Comparison of ENCODE assay signal across 1 cellular context in the genomic region with DNA sequence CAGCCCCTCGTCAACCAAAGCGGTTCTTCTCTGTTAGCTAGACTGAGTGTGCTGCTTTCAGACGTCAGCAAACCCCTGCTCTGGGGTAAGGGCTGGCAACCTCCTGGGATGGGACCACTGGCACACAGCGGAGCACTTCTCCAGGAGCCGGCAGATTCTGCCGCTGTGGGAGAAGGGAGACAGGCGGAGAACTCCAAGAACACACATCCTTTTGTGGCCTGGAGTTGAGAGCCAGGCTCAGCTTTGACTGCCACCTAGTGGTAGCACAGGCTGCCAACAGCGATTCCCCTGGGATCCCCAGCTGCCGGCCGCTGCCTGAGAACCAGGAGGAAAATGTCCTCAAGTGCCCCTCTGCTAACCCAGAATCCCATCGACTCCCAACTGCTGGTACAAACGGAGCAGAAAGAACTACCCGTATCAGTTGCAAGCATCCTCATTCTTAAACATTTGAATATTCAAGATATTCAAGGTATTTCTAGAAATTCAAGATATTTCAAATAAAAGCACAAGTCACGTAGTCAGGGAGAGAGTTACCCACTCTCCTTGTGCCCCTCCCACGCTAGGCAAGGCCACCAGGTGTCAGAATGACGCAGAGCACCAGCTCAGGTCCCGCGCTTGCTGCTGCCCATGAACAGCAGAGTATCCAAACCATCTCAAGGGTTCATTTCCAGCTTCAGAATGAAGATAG.
TF ChIP-seq lines count a peak whose summit lies in the region.

No MANE protein-coding gene starts in this region.

TF ChIP-seq in HepG2, 621 proteins besides CTCF, POLR2A, EP300 and RAD21 (continued from another document and continues in another):
- no peak for TF ChIP-seq ZNF776 (CRISPR knock-in tag; IDR thresholded peaks at IDR 0.05)
- TF ChIP-seq KMT2B (CRISPR knock-in tag; IDR thresholded peaks at IDR 0.05): no peak
- TF ChIP-seq ZNF124 (CRISPR knock-in tag; IDR thresholded peaks at IDR 0.05): no peak
- no peak for TF ChIP-seq ETS1 (CRISPR knock-in tag; IDR thresholded peaks at IDR 0.05)
- no peak for TF ChIP-seq ZNF331 (CRISPR knock-in tag; IDR thresholded peaks at IDR 0.05)
- TF ChIP-seq ELF1 (CRISPR knock-in tag; IDR thresholded peaks at IDR 0.05): no peak
- TF ChIP-seq NCOA5 (CRISPR knock-in tag; IDR thresholded peaks at IDR 0.05): no peak
- no peak for TF ChIP-seq MZF1 (CRISPR knock-in tag; IDR thresholded peaks at IDR 0.05; ENCODE audit: borderline replicate concordance)
- TF ChIP-seq ATF4 (CRISPR knock-in tag; IDR thresholded peaks at IDR 0.05): no peak
- no peak for TF ChIP-seq HMG20A (CRISPR knock-in tag; IDR thresholded peaks at IDR 0.05; ENCODE audit: borderline replicate concordance)
- TF ChIP-seq ZNF503 (CRISPR knock-in tag; IDR thresholded peaks at IDR 0.05): 0 out of 2 replicates have a peak, but pooled peaks have one; percentile 20
- TF ChIP-seq ZNF513 (CRISPR knock-in tag; conservative IDR thresholded peaks at IDR 0.05): no peak
- no peak for TF ChIP-seq ZNF234 (CRISPR knock-in tag; conservative IDR thresholded peaks at IDR 0.05)
- TF ChIP-seq, protein P1, sequence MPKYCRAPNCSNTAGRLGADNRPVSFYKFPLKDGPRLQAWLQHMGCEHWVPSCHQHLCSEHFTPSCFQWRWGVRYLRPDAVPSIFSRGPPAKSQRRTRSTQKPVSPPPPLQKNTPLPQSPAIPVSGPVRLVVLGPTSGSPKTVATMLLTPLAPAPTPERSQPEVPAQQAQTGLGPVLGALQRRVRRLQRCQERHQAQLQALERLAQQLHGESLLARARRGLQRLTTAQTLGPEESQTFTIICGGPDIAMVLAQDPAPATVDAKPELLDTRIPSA (CRISPR knock-in tag; IDR thresholded peaks at IDR 0.05; ENCODE audit: borderline replicate concordance): no peak
- no peak for TF ChIP-seq MYNN (CRISPR knock-in tag; IDR thresholded peaks at IDR 0.05; ENCODE audit: low read depth)
- no peak for TF ChIP-seq ZNF24 (IDR thresholded peaks at IDR 0.05)
- TF ChIP-seq POLR2AphosphoS5 (IDR thresholded peaks at IDR 0.05; ENCODE audit: low read depth, low read length): 0 out of 2 replicates have a peak, but pooled peaks have one; percentile 26
- no peak for TF ChIP-seq ZNF225 (CRISPR knock-in tag; IDR thresholded peaks at IDR 0.05)
- TF ChIP-seq MXD1 (CRISPR knock-in tag; IDR thresholded peaks at IDR 0.05): no peak
- TF ChIP-seq ZNF777 (CRISPR knock-in tag; IDR thresholded peaks at IDR 0.05): no peak
- TF ChIP-seq ZNF672 (CRISPR knock-in tag; IDR thresholded peaks at IDR 0.05): no peak
- TF ChIP-seq KDM2A (CRISPR knock-in tag; IDR thresholded peaks at IDR 0.05; ENCODE audit: borderline replicate concordance, low read depth): peak; percentile 64; the same call in 1 of the 2 replicates
- no peak for TF ChIP-seq ASH2L (IDR thresholded peaks at IDR 0.05; ENCODE audit: insufficient read length, low read depth, low read length)
- TF ChIP-seq ONECUT2 (CRISPR knock-in tag; IDR thresholded peaks at IDR 0.05): no peak
- TF ChIP-seq IRX3 (CRISPR knock-in tag; IDR thresholded peaks at IDR 0.05; ENCODE audit: borderline replicate concordance, low read depth): no peak
- no peak for TF ChIP-seq GMEB1 (CRISPR knock-in tag; IDR thresholded peaks at IDR 0.05; ENCODE audit: borderline replicate concordance)
- no peak for TF ChIP-seq ZFP1 (CRISPR knock-in tag; IDR thresholded peaks at IDR 0.05)
- no peak for TF ChIP-seq TCF12 (IDR thresholded peaks at IDR 0.05)
- TF ChIP-seq TCF12 (CRISPR knock-in tag; IDR thresholded peaks at IDR 0.05): no peak
- TF ChIP-seq, protein P2, sequence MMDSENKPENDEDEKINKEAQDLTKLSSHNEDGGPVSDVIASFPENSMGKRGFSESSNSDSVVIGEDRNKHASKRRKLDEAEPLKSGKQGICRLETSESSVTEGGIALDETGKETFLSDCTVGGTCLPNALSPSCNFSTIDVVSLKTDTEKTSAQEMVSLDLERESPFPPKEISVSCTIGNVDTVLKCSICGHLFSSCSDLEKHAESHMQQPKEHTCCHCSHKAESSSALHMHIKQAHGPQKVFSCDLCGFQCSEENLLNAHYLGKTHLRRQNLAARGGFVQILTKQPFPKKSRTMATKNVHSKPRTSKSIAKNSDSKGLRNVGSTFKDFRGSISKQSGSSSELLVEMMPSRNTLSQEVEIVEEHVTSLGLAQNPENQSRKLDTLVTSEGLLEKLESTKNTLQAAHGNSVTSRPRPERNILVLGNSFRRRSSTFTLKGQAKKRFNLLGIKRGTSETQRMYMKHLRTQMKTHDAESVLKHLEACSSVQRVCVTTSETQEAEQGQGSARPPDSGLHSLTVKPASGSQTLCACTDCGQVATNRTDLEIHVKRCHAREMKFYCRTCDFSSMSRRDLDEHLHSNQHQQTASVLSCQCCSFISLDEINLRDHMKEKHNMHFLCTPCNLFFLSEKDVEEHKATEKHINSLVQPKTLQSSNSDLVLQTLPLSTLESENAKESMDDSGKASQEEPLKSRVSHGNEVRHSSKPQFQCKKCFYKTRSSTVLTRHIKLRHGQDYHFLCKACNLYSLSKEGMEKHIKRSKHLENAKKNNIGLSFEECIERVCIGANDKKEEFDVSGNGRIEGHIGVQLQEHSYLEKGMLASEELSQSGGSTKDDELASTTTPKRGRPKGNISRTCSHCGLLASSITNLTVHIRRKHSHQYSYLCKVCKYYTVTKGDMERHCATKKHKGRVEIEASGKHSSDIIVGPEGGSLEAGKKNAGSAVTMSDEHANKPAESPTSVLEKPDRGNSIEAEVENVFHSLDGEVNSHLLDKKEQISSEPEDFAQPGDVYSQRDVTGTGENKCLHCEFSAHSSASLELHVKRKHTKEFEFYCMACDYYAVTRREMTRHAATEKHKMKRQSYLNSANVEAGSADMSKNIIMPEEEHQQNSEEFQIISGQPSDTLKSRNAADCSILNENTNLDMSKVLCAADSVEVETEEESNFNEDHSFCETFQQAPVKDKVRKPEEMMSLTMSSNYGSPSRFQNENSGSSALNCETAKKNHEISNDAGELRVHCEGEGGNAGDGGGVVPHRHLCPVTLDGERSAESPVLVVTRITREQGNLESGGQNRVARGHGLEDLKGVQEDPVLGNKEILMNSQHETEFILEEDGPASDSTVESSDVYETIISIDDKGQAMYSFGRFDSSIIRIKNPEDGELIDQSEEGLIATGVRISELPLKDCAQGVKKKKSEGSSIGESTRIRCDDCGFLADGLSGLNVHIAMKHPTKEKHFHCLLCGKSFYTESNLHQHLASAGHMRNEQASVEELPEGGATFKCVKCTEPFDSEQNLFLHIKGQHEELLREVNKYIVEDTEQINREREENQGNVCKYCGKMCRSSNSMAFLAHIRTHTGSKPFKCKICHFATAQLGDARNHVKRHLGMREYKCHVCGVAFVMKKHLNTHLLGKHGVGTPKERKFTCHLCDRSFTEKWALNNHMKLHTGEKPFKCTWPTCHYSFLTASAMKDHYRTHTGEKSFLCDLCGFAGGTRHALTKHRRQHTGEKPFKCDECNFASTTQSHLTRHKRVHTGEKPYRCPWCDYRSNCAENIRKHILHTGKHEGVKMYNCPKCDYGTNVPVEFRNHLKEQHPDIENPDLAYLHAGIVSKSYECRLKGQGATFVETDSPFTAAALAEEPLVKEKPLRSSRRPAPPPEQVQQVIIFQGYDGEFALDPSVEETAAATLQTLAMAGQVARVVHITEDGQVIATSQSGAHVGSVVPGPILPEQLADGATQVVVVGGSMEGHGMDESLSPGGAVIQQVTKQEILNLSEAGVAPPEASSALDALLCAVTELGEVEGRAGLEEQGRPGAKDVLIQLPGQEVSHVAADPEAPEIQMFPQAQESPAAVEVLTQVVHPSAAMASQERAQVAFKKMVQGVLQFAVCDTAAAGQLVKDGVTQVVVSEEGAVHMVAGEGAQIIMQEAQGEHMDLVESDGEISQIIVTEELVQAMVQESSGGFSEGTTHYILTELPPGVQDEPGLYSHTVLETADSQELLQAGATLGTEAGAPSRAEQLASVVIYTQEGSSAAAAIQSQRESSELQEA (CRISPR knock-in tag; IDR thresholded peaks at IDR 0.05; ENCODE audit: not compliant biosample characterization): no peak
- no peak for TF ChIP-seq MIXL1 (CRISPR knock-in tag; IDR thresholded peaks at IDR 0.05)
- TF ChIP-seq ZNF891 (CRISPR knock-in tag; IDR thresholded peaks at IDR 0.05): no peak
- TF ChIP-seq, protein P3, sequence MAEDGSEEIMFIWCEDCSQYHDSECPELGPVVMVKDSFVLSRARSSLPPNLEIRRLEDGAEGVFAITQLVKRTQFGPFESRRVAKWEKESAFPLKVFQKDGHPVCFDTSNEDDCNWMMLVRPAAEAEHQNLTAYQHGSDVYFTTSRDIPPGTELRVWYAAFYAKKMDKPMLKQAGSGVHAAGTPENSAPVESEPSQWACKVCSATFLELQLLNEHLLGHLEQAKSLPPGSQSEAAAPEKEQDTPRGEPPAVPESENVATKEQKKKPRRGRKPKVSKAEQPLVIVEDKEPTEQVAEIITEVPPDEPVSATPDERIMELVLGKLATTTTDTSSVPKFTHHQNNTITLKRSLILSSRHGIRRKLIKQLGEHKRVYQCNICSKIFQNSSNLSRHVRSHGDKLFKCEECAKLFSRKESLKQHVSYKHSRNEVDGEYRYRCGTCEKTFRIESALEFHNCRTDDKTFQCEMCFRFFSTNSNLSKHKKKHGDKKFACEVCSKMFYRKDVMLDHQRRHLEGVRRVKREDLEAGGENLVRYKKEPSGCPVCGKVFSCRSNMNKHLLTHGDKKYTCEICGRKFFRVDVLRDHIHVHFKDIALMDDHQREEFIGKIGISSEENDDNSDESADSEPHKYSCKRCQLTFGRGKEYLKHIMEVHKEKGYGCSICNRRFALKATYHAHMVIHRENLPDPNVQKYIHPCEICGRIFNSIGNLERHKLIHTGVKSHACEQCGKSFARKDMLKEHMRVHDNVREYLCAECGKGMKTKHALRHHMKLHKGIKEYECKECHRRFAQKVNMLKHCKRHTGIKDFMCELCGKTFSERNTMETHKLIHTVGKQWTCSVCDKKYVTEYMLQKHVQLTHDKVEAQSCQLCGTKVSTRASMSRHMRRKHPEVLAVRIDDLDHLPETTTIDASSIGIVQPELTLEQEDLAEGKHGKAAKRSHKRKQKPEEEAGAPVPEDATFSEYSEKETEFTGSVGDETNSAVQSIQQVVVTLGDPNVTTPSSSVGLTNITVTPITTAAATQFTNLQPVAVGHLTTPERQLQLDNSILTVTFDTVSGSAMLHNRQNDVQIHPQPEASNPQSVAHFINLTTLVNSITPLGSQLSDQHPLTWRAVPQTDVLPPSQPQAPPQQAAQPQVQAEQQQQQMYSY (CRISPR knock-in tag; IDR thresholded peaks at IDR 0.05): no peak
- TF ChIP-seq NPAS2 (CRISPR knock-in tag; IDR thresholded peaks at IDR 0.05; ENCODE audit: borderline replicate concordance): no peak
- TF ChIP-seq ZBTB38 (CRISPR knock-in tag; IDR thresholded peaks at IDR 0.05): peak; percentile 89
- TF ChIP-seq NBN (conservative IDR thresholded peaks at IDR 0.05): no peak
- TF ChIP-seq ZNF317 (CRISPR knock-in tag; IDR thresholded peaks at IDR 0.05): no peak
- TF ChIP-seq TSC22D2 (CRISPR knock-in tag; IDR thresholded peaks at IDR 0.05; ENCODE audit: borderline replicate concordance): no peak
- no peak for TF ChIP-seq ZNF20 (CRISPR knock-in tag; IDR thresholded peaks at IDR 0.05)
- TF ChIP-seq RXRA (CRISPR knock-in tag; IDR thresholded peaks at IDR 0.05): peak; percentile 65; the same call in 1 of the 2 replicates
